In the genomic region with DNA sequence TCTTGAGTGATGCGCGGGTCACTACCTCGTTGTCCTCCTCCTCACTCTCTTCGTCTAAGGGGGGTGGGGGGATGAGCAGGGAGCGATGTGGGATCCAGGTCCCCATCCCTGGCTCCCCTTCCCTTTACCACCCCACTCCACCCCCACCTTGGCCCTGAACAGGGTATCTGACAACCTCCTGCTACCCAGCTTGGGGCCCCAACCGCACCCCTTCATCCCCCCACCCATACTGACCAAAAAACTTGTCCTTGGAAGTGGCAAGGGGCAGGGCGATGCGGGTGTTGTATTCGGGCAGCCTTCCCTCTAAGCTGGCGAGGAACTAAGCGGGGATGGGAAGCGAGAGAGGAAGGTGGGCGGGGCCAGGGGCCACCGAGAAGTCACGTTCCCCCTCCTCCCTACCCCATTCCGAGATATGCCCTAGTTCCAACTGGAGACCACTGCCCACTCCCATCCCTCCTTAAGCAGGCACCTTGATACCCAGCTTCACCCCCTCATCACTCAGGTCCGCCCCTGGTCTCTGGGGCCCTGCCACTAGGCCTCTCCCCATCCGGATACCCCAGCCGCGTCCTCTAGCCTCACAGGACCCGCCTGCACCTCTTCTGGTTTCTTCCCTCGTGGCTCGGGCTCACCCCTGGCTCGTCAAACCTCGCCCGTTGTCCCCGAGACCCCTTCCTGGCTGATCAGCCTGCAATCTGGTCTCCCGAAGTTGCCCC, we compare ENCODE assay signal across 7 cellular contexts. TPM values are rescaled to one million over a fixed set of nuclear protein-coding genes. Genes with fewer than 3 reads are reported as not detected.
A peak's percentile ranks its signal among the peaks of the same experiment; 100 is the strongest.
DNase-seq lines count a peak whose midpoint lies in the region; ATAC-seq and TF ChIP-seq lines count a peak whose summit lies in the region.
"Had no signal": no experiment of that assay in that cellular context is flagged by ENCODE, and none has a peak within 500 bp of the region (broad histone marks: within the 10 kb centered on the region; RNA-seq: fewer than 3 reads in every experiment).

No MANE protein-coding gene starts in this region.

- H3K9me3 ChIP-seq in right atrium auricular region, result no peaks in the 10 kb centered on the region
- H3K9me3 ChIP-seq in thyroid gland, result no peaks in the 10 kb centered on the region
- H3K9me3 ChIP-seq: testis had no signal

- peak overlapping the region; percentile 76 to 83 for H3K27ac ChIP-seq in right atrium auricular region
- peak overlapping the region; percentile 2 to 91 (median 56) for H3K27ac ChIP-seq in thyroid gland

- peaks cover 6 to 7% of the 10 kb centered on the region in 2 donors for H3K27me3 ChIP-seq in right atrium auricular region
- no peaks in the 10 kb centered on the region for H3K27me3 ChIP-seq in thyroid gland
- H3K27me3 ChIP-seq: testis had no signal

- peaks cover 0 to 54% of the 10 kb centered on the region in 2 donors for H3K4me1 ChIP-seq in right atrium auricular region
- H3K4me1 ChIP-seq in thyroid gland, result peaks cover 6 to 53% of the 10 kb centered on the region in 2 donors

- H3K4me1 Mint-ChIP-seq in T-helper 2 cell treated with Interferon-gamma antibody and Interleukin-4, amounts not matched to agents 5 μg/mL and 100 μg/mL, for 36 hours (ENCODE audit: low read depth), result peaks cover 18% of the 10 kb centered on the region

- intact Hi-C loops in thyroid gland (cut with DNase I), result no loop called here

- H3K36me3 ChIP-seq in right atrium auricular region (no peaks in the 10 kb centered on the region), thyroid gland (no peaks in the 10 kb centered on the region)

- peaks cover 71% of the 10 kb centered on the region for H3K27me3 Mint-ChIP-seq in T-helper 2 cell treated with Interferon-gamma antibody and Interleukin-4, amounts not matched to agents 5 μg/mL and 100 μg/mL, for 36 hours (ENCODE audit: low read depth)

- no peak for ATAC-seq in GM19328 (IDR thresholded peaks at IDR 0.05; ENCODE audit: unreplicated experiment)
- no peak for ATAC-seq in GM19023 (IDR thresholded peaks at IDR 0.05; ENCODE audit: unreplicated experiment)

- peak overlapping the region; percentile 35 to 49 for H3K4me3 ChIP-seq in right atrium auricular region
- H3K4me3 ChIP-seq in thyroid gland (replicated peaks in 1 of 3), result peak overlapping the region in 1 of 3 donors; percentile 20

- H3K9me3 Mint-ChIP-seq in T-helper 2 cell treated with Interferon-gamma antibody and Interleukin-4, amounts not matched to agents 5 μg/mL and 100 μg/mL, for 36 hours, result peaks cover 4% of the 10 kb centered on the region

- peak overlapping the region; percentile 38 for H3K4me3 Mint-ChIP-seq in T-helper 2 cell treated with Interferon-gamma antibody and Interleukin-4, amounts not matched to agents 5 μg/mL and 100 μg/mL, for 36 hours

- DNase-seq in T-helper 2 cell treated with Interferon-gamma antibody and Interleukin-4, amounts not matched to agents 5 μg/mL and 100 μg/mL, for 36 hours (ENCODE audit: low spot score), result no peak
- DNase-seq in T-helper 2 cell (no peak), right atrium auricular region (ENCODE audit: low spot score) (peak; percentile 66), thyroid gland (peak in 1 of 2 donors; percentile 6)

- H3K36me3 Mint-ChIP-seq in T-helper 2 cell treated with Interferon-gamma antibody and Interleukin-4, amounts not matched to agents 5 μg/mL and 100 μg/mL, for 36 hours (ENCODE audit: low read depth), result no peaks in the 10 kb centered on the region

- WGBS in thyroid gland, 2 donors, result 31 to 38% methylated on average over 24 to 28 of the region's 28 CpGs

- TF ChIP-seq CTCF in right atrium auricular region (IDR thresholded peaks at IDR 0.05), result no peak
- TF ChIP-seq CTCF in thyroid gland (IDR thresholded peaks at IDR 0.05), result no peak

- TF ChIP-seq POLR2A in thyroid gland (IDR thresholded peaks at IDR 0.05), result no peak

- H3K27ac Mint-ChIP-seq in T-helper 2 cell treated with Interferon-gamma antibody and Interleukin-4, amounts not matched to agents 5 μg/mL and 100 μg/mL, for 36 hours, result no peak overlapping the region

RNA-seq across cellular contexts. Expression of gene RGL3, which starts 1.9 kb away (rescaled TPM):
- total RNA-seq in right atrium auricular region (1 to 10 TPM; 7.4 to 8.4 TPM), thyroid gland (100 to 1,000 TPM in 2 of 4 donors, 10 to 100 TPM in 2; 63.4 to 136 (median 101) TPM)

RNA-seq across cellular contexts. Expression of gene ODAD3, which starts 13.9 kb away (rescaled TPM):
- total RNA-seq in right atrium auricular region (under 1 TPM; 0.22 to 0.59 TPM), thyroid gland (1 to 10 TPM in 3 of 4 donors, under 1 TPM in 1; 0.96 to 6.8 (median 3.8) TPM)

RNA-seq across cellular contexts. Expression of gene PRKCSH, which starts 14.4 kb away (rescaled TPM):
- total RNA-seq in right atrium auricular region (10 to 100 TPM; 78.0 to 82.8 TPM), thyroid gland (100 to 1,000 TPM; 142 to 198 (median 178) TPM)

RNA-seq across cellular contexts. Expression of gene EPOR, which starts 36.9 kb away (rescaled TPM):
- total RNA-seq in right atrium auricular region (1 to 10 TPM; 5.9 to 10.0 TPM), thyroid gland (10 to 100 TPM; 16.8 to 48.0 (median 31.3) TPM)

RNA-seq across cellular contexts. Expression of gene SWSAP1, which starts 46.6 kb away (rescaled TPM):
- 1 to 10 TPM in 1 of 2 donors, under 1 TPM in 1; 0.44 to 1.5 TPM for total RNA-seq in right atrium auricular region
- total RNA-seq in thyroid gland, result 1 to 10 TPM; 2.3 to 4.3 (median 3.4) TPM

Comparison
In these comparisons a context has a peak if more than half of its experiments do, and no peak if none do; other contexts are left out.
1. RNA of gene RGL3, which starts 1.9 kb away (total RNA-seq): 63.4 to 136 TPM in thyroid gland; 7.4 to 8.4 TPM in right atrium auricular region; every median in the first group is over 4 times any median in the second.